8 cellular contexts compared by ENCODE assay signal in genomic region chr16:67847064-67847861, GRCh38. TPM values are rescaled to one million over a fixed set of nuclear protein-coding genes. Genes with fewer than 3 reads are reported as not detected.
A peak's percentile ranks its signal among the peaks of the same experiment; 100 is the strongest.
DNase-seq lines count a peak whose midpoint lies in the region; ATAC-seq, FAIRE-seq and TF ChIP-seq lines count a peak whose summit lies in the region.

Gene CENPT, minus strand, starts transcription at chr16:67847693. Its CDS starts 13,834 bp downstream, at chr16:67833859.

- FAIRE-seq in GM12891 (lab: Jason Lieb, UNC): no peak

- 0 to 1% (median 1%) methylated on average over 27 to 61 of the region's 62 CpGs for WGBS in heart left ventricle, 4 donors

- H3K4me1 ChIP-seq in adipocyte (ENCODE audit: control insufficient read depth, insufficient read depth, low read length) (peaks cover 48% of the 10 kb centered on the region), heart left ventricle (peaks cover 24 to 63% (median 50%) of the 10 kb centered on the region in 12 donors)

- H3K4me3 ChIP-seq in adipocyte (ENCODE audit: low read length) (peak within 1 kb of the TSS; percentile 96), heart left ventricle (peak within 1 kb of the TSS; percentile 76 to 100 (median 94))

- DNase-seq in A172 (ENCODE audit: low spot score) (peak; percentile 46), GM12891 (ENCODE audit: insufficient read length, low spot score) (peak; percentile 80), NCI-H2227 (lab: John Stamatoyannopoulos, UW; ENCODE audit: unreplicated experiment) (peak; percentile 80), adipocyte (ENCODE audit: low read depth) (peak; percentile 87), heart left ventricle (peak in 2 of 5 donors; percentile 52 to 79), pons (ENCODE audit: low spot score) (peak; percentile 56), DMS114 treated with DMSO at 0.1 percent for 48 hours (lab: John Stamatoyannopoulos, UW; ENCODE audit: unreplicated experiment) (no peak)

- H3K27ac ChIP-seq in heart left ventricle: peak within 1 kb of the TSS; percentile 88 to 100 (median 96)

- no peak for TF ChIP-seq CTCF in heart left ventricle (IDR thresholded peaks at IDR 0.05)

- H3K9ac ChIP-seq in adipocyte (ENCODE audit: low read length): peak within 1 kb of the TSS; percentile 99

- no peaks in the 10 kb centered on the region for H3K9me3 ChIP-seq in adipocyte (ENCODE audit: control insufficient read depth, low read length)
- no peaks in the 10 kb centered on the region for H3K9me3 ChIP-seq in heart left ventricle

- H3K36me3 ChIP-seq in adipocyte (ENCODE audit: control insufficient read depth, insufficient read depth, low read length, severe bottlenecking) (peaks cover 3% of the 10 kb centered on the region), heart left ventricle (peaks cover 0 to 12% (median 0%) of the 10 kb centered on the region in 9 donors)

- intact Hi-C loops in heart left ventricle (cut with DNase I): loop anchor here in 1 of 10 donors (2.0 to 5.0 kb wide), 2 partner anchors 16 to 40 kb away; partner anchors contain the start of genes RANBP10 and TSNAXIP1

- H3K27me3 ChIP-seq in adipocyte (replicated peaks; ENCODE audit: control insufficient read depth, insufficient read depth, low read length) (no peaks in the 10 kb centered on the region), heart left ventricle (no peaks in the 10 kb centered on the region)

- ATAC-seq in HG02642 (IDR thresholded peaks at IDR 0.05; ENCODE audit: poor library complexity, unreplicated experiment) (peak; percentile 43), heart left ventricle (peak; percentile 8 to 77 (median 48))

- TF ChIP-seq POLR2A in GM12891 (IDR thresholded peaks at IDR 0.05; ENCODE audit: low read depth, low read length) (no peak), heart left ventricle (IDR thresholded peaks at IDR 0.05) (no peak)

TF ChIP-seq in GM12891, 5 proteins besides CTCF, POLR2A, EP300 and RAD21:
- TF ChIP-seq TAF1 (IDR thresholded peaks at IDR 0.05; ENCODE audit: low read depth, low read length) (no peak; the same call in 1 of the 2 replicates), PAX5 (IDR thresholded peaks at IDR 0.05; ENCODE audit: insufficient read depth, low read length, severe bottlenecking) (no peak), POU2F2 (IDR thresholded peaks at IDR 0.05; ENCODE audit: low read depth, low read length) (no peak), SPI1 (IDR thresholded peaks at IDR 0.05; ENCODE audit: low read depth, low read length) (no peak), POLR2AphosphoS5 (IDR thresholded peaks at IDR 0.05; ENCODE audit: low read depth, low read length) (no peak)

RNA-seq across cellular contexts. Expression of gene CENPT, which starts in this region (rescaled TPM):
- 25.5 and 27.9 TPM in 2 replicates for total RNA-seq in A172 (2014; rRNA removed; shearing (Covaris generic))
- 28.0 TPM for polyA plus RNA-seq in GM12891 (2012; ENCODE audit: low read depth, missing spikeins)
- 10 to 100 TPM; 14.4 to 31.2 (median 20.1) TPM for total RNA-seq in heart left ventricle
- 10 to 100 TPM; 25.7 to 28.0 TPM for polyA plus RNA-seq in heart left ventricle
